In the genomic region with DNA sequence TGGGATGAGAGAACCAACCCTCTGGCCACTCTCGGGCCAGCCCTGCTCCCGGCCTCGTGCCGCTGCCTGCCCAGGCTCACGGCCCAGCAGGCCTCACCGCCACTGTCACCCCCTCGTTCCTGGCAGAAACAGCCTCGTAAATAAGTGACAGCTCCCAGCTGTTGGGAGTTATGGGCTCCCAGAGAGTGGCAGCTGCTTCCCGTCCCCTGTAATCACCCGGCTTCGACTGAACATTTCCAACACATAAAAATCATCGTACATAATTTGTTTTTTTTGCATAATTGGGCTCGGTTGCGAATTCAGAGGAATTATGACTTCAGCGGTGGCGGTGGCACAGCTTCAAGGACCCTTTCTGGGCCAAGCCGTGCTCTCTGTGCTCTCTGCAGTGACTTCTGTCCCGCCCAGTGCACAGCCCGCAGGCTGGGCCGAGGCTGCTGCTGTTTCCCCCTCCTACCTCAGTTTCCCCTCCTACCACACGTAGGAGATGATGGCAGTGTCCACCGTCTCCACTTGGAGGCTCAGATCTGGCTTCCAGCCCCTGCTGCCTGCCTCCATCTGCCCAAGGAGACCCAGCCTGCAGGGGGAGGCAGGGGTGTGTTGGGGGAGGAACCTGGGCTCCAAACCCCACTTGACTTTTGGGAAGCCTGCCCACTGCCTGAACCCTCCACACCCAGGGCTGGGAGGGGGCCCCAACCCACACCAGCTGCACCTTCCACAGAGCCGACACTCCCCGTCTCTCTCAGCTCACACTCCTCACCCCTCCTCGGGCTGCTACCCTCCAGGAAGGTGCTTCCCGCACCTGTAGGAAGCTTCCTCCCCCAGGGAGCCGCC, we compare ENCODE assay signal across 1 cellular context.
TF ChIP-seq lines count a peak whose summit lies in the region.

No MANE protein-coding gene starts in this region.

TF ChIP-seq in HEK293, 187 proteins besides CTCF, POLR2A, EP300 and RAD21 (continued from another document):
- no peak for TF ChIP-seq ZNF530 (tag by site-specific recombination; IDR thresholded peaks at IDR 0.05; ENCODE audit: low read depth)
- TF ChIP-seq ZNF768 (tag by site-specific recombination; IDR thresholded peaks at IDR 0.05): no peak
- TF ChIP-seq, protein P1, sequence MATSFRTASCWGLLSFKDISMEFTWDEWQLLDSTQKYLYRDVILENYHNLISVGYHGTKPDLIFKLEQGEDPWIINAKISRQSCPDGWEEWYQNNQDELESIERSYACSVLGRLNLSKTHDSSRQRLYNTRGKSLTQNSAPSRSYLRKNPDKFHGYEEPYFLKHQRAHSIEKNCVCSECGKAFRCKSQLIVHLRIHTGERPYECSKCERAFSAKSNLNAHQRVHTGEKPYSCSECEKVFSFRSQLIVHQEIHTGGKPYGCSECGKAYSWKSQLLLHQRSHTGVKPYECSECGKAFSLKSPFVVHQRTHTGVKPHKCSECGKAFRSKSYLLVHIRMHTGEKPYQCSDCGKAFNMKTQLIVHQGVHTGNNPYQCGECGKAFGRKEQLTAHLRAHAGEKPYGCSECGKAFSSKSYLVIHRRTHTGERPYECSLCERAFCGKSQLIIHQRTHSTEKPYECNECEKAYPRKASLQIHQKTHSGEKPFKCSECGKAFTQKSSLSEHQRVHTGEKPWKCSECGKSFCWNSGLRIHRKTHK (tag by site-specific recombination; IDR thresholded peaks at IDR 0.05): no peak
- TF ChIP-seq ZNF302 (tag by site-specific recombination; IDR thresholded peaks at IDR 0.05; ENCODE audit: low read depth): no peak
- TF ChIP-seq ZNF398 (tag by site-specific recombination; IDR thresholded peaks at IDR 0.05): peak; percentile 54
- TF ChIP-seq ZNF394 (tag by site-specific recombination; IDR thresholded peaks at IDR 0.05; ENCODE audit: borderline replicate concordance): no peak
- no peak for TF ChIP-seq ZNF529 (tag by site-specific recombination; IDR thresholded peaks at IDR 0.05; ENCODE audit: insufficient replicate concordance)
- TF ChIP-seq BCL11A (tag by site-specific recombination; IDR thresholded peaks at IDR 0.05; ENCODE audit: low read depth): no peak
- TF ChIP-seq ZNF354C (tag by site-specific recombination; IDR thresholded peaks at IDR 0.05; ENCODE audit: borderline replicate concordance, low read depth): no peak
- TF ChIP-seq ZIC2 (tag by site-specific recombination; IDR thresholded peaks at IDR 0.05): peak; percentile 53
- peak; percentile 66 for TF ChIP-seq ZFHX2 (tag by site-specific recombination; conservative IDR thresholded peaks at IDR 0.05)
